ENCODE assay signal across 22 cellular contexts in the genomic region with DNA sequence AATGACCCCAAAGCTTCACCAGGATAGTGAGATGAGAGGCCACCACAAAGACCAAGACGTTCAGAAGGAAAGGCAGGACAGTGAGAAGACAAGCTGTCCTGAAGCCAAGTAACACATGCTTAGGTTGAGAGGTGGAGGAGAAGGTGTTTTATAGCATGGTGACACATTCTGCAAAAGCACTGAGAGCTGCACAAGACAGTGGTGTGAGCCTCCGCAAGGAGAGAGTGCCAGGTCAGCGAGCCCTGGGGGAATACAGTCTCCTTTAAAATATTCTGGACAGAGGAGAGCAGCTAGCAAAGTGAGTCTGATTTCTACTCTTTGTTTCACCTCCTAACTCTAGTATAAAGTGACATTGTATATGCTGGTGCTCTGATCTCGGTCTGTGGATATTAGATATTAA.
DNase-seq lines count a peak whose midpoint lies in the region; ATAC-seq and TF ChIP-seq lines count a peak whose summit lies in the region.
"Had no signal": no experiment of that assay in that cellular context is flagged by ENCODE, and none has a peak within 500 bp of the region (broad histone marks: within the 10 kb centered on the region; RNA-seq: fewer than 3 reads in every experiment).

No MANE protein-coding gene starts in this region.

- H3K27ac Mint-ChIP-seq in osteocyte (ENCODE audit: unreplicated experiment): no peak overlapping the region
- H3K27ac Mint-ChIP-seq in mesothelial cell of epicardium: no peak overlapping the region
- H3K27ac Mint-ChIP-seq: CD14-positive monocyte; CD4-positive, alpha-beta T cell; CD8-positive, alpha-beta memory T cell; HFFc6 had no signal

- intact Hi-C loops in gastrocnemius medialis (cut with DNase I; ENCODE audit: low total_unique reads): no loop called here

- no peaks in the 10 kb centered on the region for H3K9me2 ChIP-seq in Karpas-422 (replicated peaks; ENCODE audit: insufficient read depth, low read length)

- H3K4me1 Mint-ChIP-seq in osteocyte (ENCODE audit: unreplicated experiment): no peaks in the 10 kb centered on the region
- H3K4me1 Mint-ChIP-seq in mesothelial cell of epicardium: no peaks in the 10 kb centered on the region
- H3K4me1 Mint-ChIP-seq: CD14-positive monocyte; CD8-positive, alpha-beta memory T cell had no signal

- peaks cover 4% of the 10 kb centered on the region; the same call in 1 of the 2 replicates for H3K36me3 ChIP-seq in Karpas-422 (ENCODE audit: insufficient read depth, low read length)
- H3K36me3 ChIP-seq in gastrocnemius medialis: no peaks in the 10 kb centered on the region
- H3K36me3 ChIP-seq: BE2C; BLaER1 treated with 17β-estradiol and CSF1 and Interleukin-3, amounts not matched to agents 10 nM and 100 nM; HAP-1 had no signal

- no peak overlapping the region for H3K4me2 ChIP-seq in Karpas-422 (ENCODE audit: low read depth, low read length, poor library complexity, severe bottlenecking)
- H3K4me2 ChIP-seq: A549; BLaER1 treated with 17β-estradiol and CSF1 and Interleukin-3, amounts not matched to agents 10 nM and 100 nM had no signal

- TF ChIP-seq CTCF in omental fat pad (IDR thresholded peaks at IDR 0.05) (no peak), osteocyte (IDR thresholded peaks at IDR 0.05) (no peak), mesothelial cell of epicardium (IDR thresholded peaks at IDR 0.05; ENCODE audit: unreplicated experiment) (no peak), gastrocnemius medialis (IDR thresholded peaks at IDR 0.05 in 4 of 5, conservative IDR thresholded peaks at IDR 0.05 in 1 of 5) (no peak)

- TF ChIP-seq POLR2A in gastrocnemius medialis (IDR thresholded peaks at IDR 0.05): no peak

- no peak overlapping the region for H3K4me3 Mint-ChIP-seq in osteocyte (ENCODE audit: unreplicated experiment)
- no peak overlapping the region for H3K4me3 Mint-ChIP-seq in mesothelial cell of epicardium
- H3K4me3 Mint-ChIP-seq: CD14-positive monocyte; CD4-positive, alpha-beta T cell; CD8-positive, alpha-beta memory T cell; HFFc6 had no signal

- H4K20me1 ChIP-seq in Karpas-422 (ENCODE audit: insufficient read depth, low read depth, low read length): no peaks in the 10 kb centered on the region
- H4K20me1 ChIP-seq: BLaER1 treated with 17β-estradiol and CSF1 and Interleukin-3, amounts not matched to agents 10 nM and 100 nM had no signal

- no peaks in the 10 kb centered on the region for H3K79me2 ChIP-seq in Karpas-422 (ENCODE audit: low read length)

- H3K27me3 Mint-ChIP-seq in osteocyte (ENCODE audit: unreplicated experiment): peaks cover 2% of the 10 kb centered on the region
- no peaks in the 10 kb centered on the region for H3K27me3 Mint-ChIP-seq in mesothelial cell of epicardium (ENCODE audit: low read depth)
- H3K27me3 Mint-ChIP-seq: CD4-positive, alpha-beta T cell had no signal

- no peaks in the 10 kb centered on the region for H3K9me3 ChIP-seq in Karpas-422 (ENCODE audit: low read length)
- no peaks in the 10 kb centered on the region for H3K9me3 ChIP-seq in gastrocnemius medialis
- H3K9me3 ChIP-seq: A549; BE2C; BLaER1 treated with 17β-estradiol and CSF1 and Interleukin-3, amounts not matched to agents 10 nM and 100 nM; HAP-1 had no signal

- H3K27me3 ChIP-seq in Karpas-422 (ENCODE audit: low read length) (no peaks in the 10 kb centered on the region), gastrocnemius medialis (no peaks in the 10 kb centered on the region)
- H3K27me3 ChIP-seq: BLaER1 treated with 17β-estradiol and CSF1 and Interleukin-3, amounts not matched to agents 10 nM and 100 nM had no signal

- H3K4me1 ChIP-seq in Karpas-422 (ENCODE audit: low read length) (peaks cover 44% of the 10 kb centered on the region), gastrocnemius medialis (no peaks in the 10 kb centered on the region)
- H3K4me1 ChIP-seq: A549, BE2C, HAP-1 had no signal

- no peak overlapping the region for H3K9ac ChIP-seq in Karpas-422 (ENCODE audit: low read length)
- H3K9ac ChIP-seq: BLaER1 treated with 17β-estradiol and CSF1 and Interleukin-3, amounts not matched to agents 10 nM and 100 nM had no signal

- peak; percentile 21 for ATAC-seq in omental fat pad (ENCODE audit: low FRiP score)
- no peak for ATAC-seq in gastrocnemius medialis
- ATAC-seq: A549 had no signal

- no peak overlapping the region for H2AFZ ChIP-seq in Karpas-422 (ENCODE audit: low read length)

- H3K36me3 Mint-ChIP-seq in osteocyte (ENCODE audit: unreplicated experiment) (peaks cover 3% of the 10 kb centered on the region), mesothelial cell of epicardium (no peaks in the 10 kb centered on the region)
- H3K36me3 Mint-ChIP-seq: CD14-positive monocyte had no signal

- DNase-seq in EL (peak; percentile 11), Karpas-422 (no peak), islet precursor cell (peak; percentile 65), omental fat pad (ENCODE audit: low spot score) (no peak), osteocyte (ENCODE audit: extremely low spot score, unreplicated experiment) (no peak), mesothelial cell of epicardium (ENCODE audit: low spot score in 2 of 2, unreplicated experiment in 2 of 2) (no peak), gastrocnemius medialis (no peak)
- DNase-seq: 8988T; ACHN; AML-193; BE2C; CD4-positive, alpha-beta T cell; CD8-positive, alpha-beta memory T cell; DMS 273 treated with DMSO at 0.1 percent for 48 hours; DMS79; GF-D8; GOT3; HFFc6 had no signal

- no peaks in the 10 kb centered on the region for H3K9me3 Mint-ChIP-seq in osteocyte (ENCODE audit: unreplicated experiment)
- no peaks in the 10 kb centered on the region for H3K9me3 Mint-ChIP-seq in mesothelial cell of epicardium
- H3K9me3 Mint-ChIP-seq: CD4-positive, alpha-beta T cell; CD8-positive, alpha-beta memory T cell; HFFc6 had no signal

- H3K27ac ChIP-seq in Karpas-422 (ENCODE audit: low read length): peak overlapping the region; percentile 94
- H3K27ac ChIP-seq in gastrocnemius medialis: no peak overlapping the region
- H3K27ac ChIP-seq: A549; BLaER1 treated with 17β-estradiol and CSF1 and Interleukin-3, amounts not matched to agents 10 nM and 100 nM had no signal

- H3K4me3 ChIP-seq in Karpas-422 (ENCODE audit: low read length) (no peak overlapping the region), gastrocnemius medialis (no peak overlapping the region)
- H3K4me3 ChIP-seq: A549; BLaER1 treated with 17β-estradiol and CSF1 and Interleukin-3, amounts not matched to agents 10 nM and 100 nM; HAP-1 had no signal

- in situ Hi-C loops in gastrocnemius medialis (cut with MboI; ENCODE audit: low sequenced_read_pairs in 4 of 4): no loop called here

Comparison
In these comparisons a context has a peak if more than half of its experiments do, and no peak if none do; other contexts are left out.
1. DNase-seq: peak in EL (single experiment) and islet precursor cell (single experiment); none in Karpas-422 (single experiment), omental fat pad (single experiment), osteocyte (single experiment), mesothelial cell of epicardium (0 of 2) and gastrocnemius medialis (0 of 2).